In genomic region chr2:226678422-226678821, GRCh38 we compare ENCODE assay signal across 13 cellular contexts.
DNase-seq lines count a peak whose midpoint lies in the region; ATAC-seq, FAIRE-seq and TF ChIP-seq lines count a peak whose summit lies in the region.
"Had no signal": no experiment of that assay in that cellular context is flagged by ENCODE, and none has a peak within 500 bp of the region (broad histone marks: within the 10 kb centered on the region; RNA-seq: fewer than 3 reads in every experiment).

No MANE protein-coding gene starts in this region.

- H3K18ac ChIP-seq in mesendoderm (ENCODE audit: low read length): no peak overlapping the region

- H4K8ac ChIP-seq in mesendoderm (ENCODE audit: low read depth, low read length): no peak overlapping the region

- H3K9me3 ChIP-seq in heart left ventricle (no peaks in the 10 kb centered on the region), K562 (replicated peaks; ENCODE audit: control insufficient read depth, insufficient read depth, low read depth, low read length) (no peaks in the 10 kb centered on the region)
- H3K9me3 ChIP-seq: A549, SJCRH30 had no signal

- no peak overlapping the region for H4K5ac ChIP-seq in mesendoderm (ENCODE audit: low read length)

- no peak for TF ChIP-seq CTCF in heart left ventricle (IDR thresholded peaks at IDR 0.05)
- no peak for TF ChIP-seq CTCF in K562 (IDR thresholded peaks at IDR 0.05 in 2 of 3, conservative IDR thresholded peaks at IDR 0.05 in 1 of 3; ENCODE audit: insufficient read depth in 2 of 3, low read depth in 1 of 3, low read length in 3 of 3)

- no peak for TF ChIP-seq POLR2A in heart left ventricle (IDR thresholded peaks at IDR 0.05)
- no peak for TF ChIP-seq POLR2A in K562 (conservative IDR thresholded peaks at IDR 0.05)

- ATAC-seq in heart left ventricle: peak in 3 of 4 donors; percentile 26 to 73 (median 66)
- no peak for ATAC-seq in left cardiac atrium
- ATAC-seq in K562: no peak
- ATAC-seq: A549 had no signal

- no peak for TF ChIP-seq RAD21 in K562 (CRISPR knock-in tag; conservative IDR thresholded peaks at IDR 0.05 in 1 of 2, IDR thresholded peaks at IDR 0.05 in 1 of 2)

- no peak overlapping the region for H3K9ac ChIP-seq in K562 (ENCODE audit: insufficient read depth in 1 of 2, low read depth in 2 of 2, low read length in 2 of 2)
- no peak overlapping the region for H3K9ac ChIP-seq in mesendoderm (ENCODE audit: low read length)

- peak overlapping the region in 2 of 12 donors; percentile 40 to 43 for H3K27ac ChIP-seq in heart left ventricle
- H3K27ac ChIP-seq in K562 (ENCODE audit: extremely low read depth, low read depth, low read length): no peak overlapping the region
- no peak overlapping the region for H3K27ac ChIP-seq in mesendoderm (ENCODE audit: low read depth, low read length)
- H3K27ac ChIP-seq: A549, SJCRH30 had no signal

- no peak overlapping the region for H2AFZ ChIP-seq in K562 (ENCODE audit: low read depth, low read length)

- no peaks in the 10 kb centered on the region for H4K20me1 ChIP-seq in K562 (replicated peaks; ENCODE audit: control insufficient read depth, insufficient read depth, low read length)

- WGBS in heart left ventricle, 4 donors: 53 to 59% (median 59%) methylated on average over 4 of the region's 4 CpGs
- 0% methylated on average over 4 of the region's 4 CpGs for WGBS in K562 (ENCODE audit: insufficient coverage, low coverage, missing lambda C conversion rate)
- no CpG with 5 or more reads among the region's 4 CpGs for WGBS in mesendoderm (ENCODE audit: extremely low coverage, insufficient coverage, low lambda C conversion rate)

- no peaks in the 10 kb centered on the region for H3K79me1 ChIP-seq in mesendoderm (ENCODE audit: low read length)

- peaks cover 0 to 16% (median 8%) of the 10 kb centered on the region in 12 donors for H3K4me1 ChIP-seq in heart left ventricle
- no peaks in the 10 kb centered on the region for H3K4me1 ChIP-seq in K562 (replicated peaks in 1 of 2; ENCODE audit: control insufficient read depth in 2 of 2, insufficient read depth in 2 of 2, low read length in 2 of 2)
- peaks cover 3% of the 10 kb centered on the region for H3K4me1 ChIP-seq in mesendoderm (ENCODE audit: control insufficient read depth, low read depth, low read length)

- no peak overlapping the region for H3K56ac ChIP-seq in mesendoderm (ENCODE audit: low read length)

- H3K9me1 ChIP-seq in K562 (ENCODE audit: control insufficient read depth, insufficient read depth, low read length): no peaks in the 10 kb centered on the region

- no peak overlapping the region for H2BK15ac ChIP-seq in mesendoderm (replicated peaks; ENCODE audit: low read depth)

- no peaks in the 10 kb centered on the region for H3K36me3 ChIP-seq in heart left ventricle
- no peaks in the 10 kb centered on the region for H3K36me3 ChIP-seq in K562 (ENCODE audit: control insufficient read depth, insufficient read depth, low read length)
- no peaks in the 10 kb centered on the region for H3K36me3 ChIP-seq in mesendoderm (ENCODE audit: control insufficient read depth, insufficient read depth, low read length)
- H3K36me3 ChIP-seq: SJCRH30 had no signal

- H2BK5ac ChIP-seq in mesendoderm (ENCODE audit: low read length): no peak overlapping the region

- intact Hi-C loops in heart left ventricle (cut with DNase I) (loop anchor here in 1 of 10 donors (10.0 kb wide), 1 partner anchor 116 kb away; the partner anchor contains the start of gene IRS1), left cardiac atrium (cut with DNase I) (no loop called here), K562 (cut with micrococcal nuclease) (no loop called here)

- CTCF ChIA-PET in K562 (lab: Yijun Ruan, JAX; ENCODE audit: low intra/inter-chr PET ratio): no interaction called here

- FAIRE-seq in K562 (lab: Jason Lieb, UNC): no peak
- FAIRE-seq: A549 had no signal

- DNase-seq in heart left ventricle: peak in 2 of 5 donors; percentile 37 to 39
- no peak for DNase-seq in left cardiac atrium
- no peak for DNase-seq in K562 (ENCODE audit: extremely low read depth in 1 of 4, low spot score in 3 of 4)
- peak; percentile 27 for DNase-seq in mesendoderm
- DNase-seq in stimulated activated CD4-positive, alpha-beta T cell treated with anti-CD3 and anti-CD28 coated beads, Interleukin-2, amount 100 ng/mL, for 24 hours: no peak
- DNase-seq in central memory CD4-positive, alpha-beta T cell: no peak
- DNase-seq in activated effector memory CD4-positive, alpha-beta T cell treated with anti-CD3 and anti-CD28 coated beads, Interleukin-2, amount 50 U/mL, for 16 hours: no peak
- DNase-seq: NCI-H1105, NCI-H187 treated with DMSO at 0.1 percent for 48 hours, NCI-H526 treated with DMSO at 0.1 percent for 48 hours, RPMI8226, SJCRH30 had no signal

- no peak overlapping the region for H3K23ac ChIP-seq in mesendoderm (ENCODE audit: low read length)

- no peak overlapping the region for H3K4ac ChIP-seq in mesendoderm (ENCODE audit: low read depth, low read length)

- H2BK120ac ChIP-seq in mesendoderm (ENCODE audit: low read depth, low read length): no peak overlapping the region

- H3K79me2 ChIP-seq in K562 (ENCODE audit: control insufficient read depth, insufficient read depth, low read length) (no peaks in the 10 kb centered on the region), mesendoderm (ENCODE audit: control insufficient read depth, insufficient read depth, low read length) (no peaks in the 10 kb centered on the region)

- TF ChIP-seq EP300 in K562 (IDR thresholded peaks at IDR 0.05; ENCODE audit: low read length): no peak

- in situ Hi-C loops in K562 (cut with MboI): no loop called here

- H3K4me3 ChIP-seq in heart left ventricle: no peak overlapping the region
- no peak overlapping the region for H3K4me3 ChIP-seq in K562
- no peak overlapping the region for H3K4me3 ChIP-seq in mesendoderm (ENCODE audit: low read length)
- H3K4me3 ChIP-seq: A549, SJCRH30 had no signal

- no TSS peak for BruUV-seq in K562 (replicated peaks; lab: Mats Ljungman, UMichigan)

- H3K4me2 ChIP-seq in K562 (ENCODE audit: insufficient read depth, low read length) (no peak overlapping the region), mesendoderm (ENCODE audit: low read length) (no peak overlapping the region)
- H3K4me2 ChIP-seq: A549 had no signal

- H2AK5ac ChIP-seq in mesendoderm (ENCODE audit: low read length): no peak overlapping the region

- H3K27me3 ChIP-seq in heart left ventricle (no peaks in the 10 kb centered on the region), K562 (ENCODE audit: control insufficient read depth in 2 of 2, insufficient read depth in 2 of 2, low read length in 2 of 2) (no peaks in the 10 kb centered on the region), mesendoderm (ENCODE audit: insufficient read depth, low read length, poor library complexity) (no peaks in the 10 kb centered on the region)
- H3K27me3 ChIP-seq: SJCRH30 had no signal

- POLR2A ChIA-PET in K562 (lab: Yijun Ruan, JAX): interaction anchor here (1.4 kb wide), 1 partner anchor 9 kb away, joined by 3 read pairs; no protein-coding TSS in a partner anchor

TF ChIP-seq in K562, 482 proteins besides CTCF, POLR2A, EP300 and RAD21:
- TF ChIP-seq ATF3 (IDR thresholded peaks at IDR 0.05) (no peak), ATF3 (CRISPR knock-in tag; conservative IDR thresholded peaks at IDR 0.05) (no peak), LARP7 (IDR thresholded peaks at IDR 0.05) (no peak), CBFA2T3 (IDR thresholded peaks at IDR 0.05) (peak; percentile 25; the same call in 1 of the 2 replicates), ZFP30 (CRISPR knock-in tag; IDR thresholded peaks at IDR 0.05; ENCODE audit: borderline replicate concordance) (no peak), ZNF165 (CRISPR knock-in tag; IDR thresholded peaks at IDR 0.05; ENCODE audit: borderline replicate concordance) (no peak), ZBTB17 (CRISPR knock-in tag; IDR thresholded peaks at IDR 0.05) (no peak), GTF2A2 (tag; IDR thresholded peaks at IDR 0.05) (no peak), LCOR (CRISPR knock-in tag; IDR thresholded peaks at IDR 0.05) (no peak)
TF ChIP-seq in K562: peak in this region for 1.

Comparison
In these comparisons a context has a peak if more than half of its experiments do, and no peak if none do; other contexts are left out.
1. ATAC-seq: peak in heart left ventricle (3 of 4); none in left cardiac atrium (0 of 2) and K562 (single experiment).